Comparison of ENCODE assay signal across 16 cellular contexts in the genomic region with DNA sequence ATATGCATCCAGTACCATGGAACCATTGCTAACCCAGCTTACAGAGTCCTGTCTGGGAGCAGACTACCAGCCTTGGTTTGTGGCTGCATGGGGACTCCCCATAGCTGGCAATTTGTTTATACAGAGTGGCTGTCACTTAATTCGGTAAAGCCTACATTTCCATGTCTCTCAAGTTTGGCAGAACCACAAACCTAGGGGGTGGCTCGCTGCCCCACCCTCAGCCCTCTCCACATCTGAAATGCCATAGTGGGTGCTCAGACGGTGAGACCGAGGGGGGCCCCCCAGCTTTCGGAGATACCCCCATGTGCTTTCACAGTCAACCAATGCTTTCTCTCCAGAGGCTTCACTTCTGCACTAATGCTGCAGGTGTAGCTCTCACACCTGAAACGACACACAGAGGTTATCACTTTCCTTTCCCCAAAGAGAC.
DNase-seq lines count a peak whose midpoint lies in the region; ATAC-seq and TF ChIP-seq lines count a peak whose summit lies in the region.
"Had no signal": no experiment of that assay in that cellular context is flagged by ENCODE, and none has a peak within 500 bp of the region (broad histone marks: within the 10 kb centered on the region; RNA-seq: fewer than 3 reads in every experiment).

No MANE protein-coding gene starts in this region.

- ATAC-seq in GM19463 (IDR thresholded peaks at IDR 0.05; ENCODE audit: unreplicated experiment) (peak; percentile 62), T-cell (replicated peaks in 1 of 4) (peak; percentile 55 to 92 (median 64)), left lobe of liver (no peak)

- H4K20me1 ChIP-seq in osteoblast (ENCODE audit: insufficient read depth, low read length), result no peaks in the 10 kb centered on the region

- H2AFZ ChIP-seq in osteoblast (ENCODE audit: low read length), result no peak overlapping the region

- CTCF ChIA-PET in GM10248 (lab: Yijun Ruan, JAX), result interaction anchor here (0.9 to 1.8 kb wide), 4 partner anchors 11 to 270 kb away, joined by 3 to 9 read pairs (median 4); no protein-coding TSS in a partner anchor
- CTCF ChIA-PET in T-cell (lab: Charles Lee), result no interaction called here

- H3K36me3 ChIP-seq in osteoblast (ENCODE audit: insufficient read depth, low read length), result no peaks in the 10 kb centered on the region
- H3K36me3 ChIP-seq: ascending aorta, prostate gland had no signal

- H3K4me1 ChIP-seq in osteoblast (ENCODE audit: insufficient read depth, low read length), result peaks cover 4% of the 10 kb centered on the region
- H3K4me1 ChIP-seq: prostate gland had no signal

- H3K27me3 Mint-ChIP-seq in T-cell (no peaks in the 10 kb centered on the region), chondrocyte (ENCODE audit: low read depth) (no peaks in the 10 kb centered on the region)
- H3K27me3 Mint-ChIP-seq: stimulated activated naive CD8-positive, alpha-beta T cell treated with anti-CD3 and anti-CD28 coated beads, Interleukin-15, Interleukin-2, amounts not matched to agents 100 ng/mL and 50 ng/mL, for 24 hours had no signal

- DNase-seq in GM10248 (ENCODE audit: extremely low spot score), result peak; percentile 43
- peak in 22 of 34 experiments; percentile 2 to 55 (median 15) for DNase-seq in T-cell
- peak; percentile 6 for DNase-seq in left lobe of liver (ENCODE audit: low spot score)
- DNase-seq in chondrocyte (ENCODE audit: low spot score), result no peak
- DNase-seq in NCI-H748 (lab: John Stamatoyannopoulos, UW; ENCODE audit: unreplicated experiment), result no peak
- no peak for DNase-seq in NCI-H2227 (lab: John Stamatoyannopoulos, UW; ENCODE audit: unreplicated experiment)
- DNase-seq in osteoblast (ENCODE audit: insufficient read length, low spot score, missing footprints), result no peak
- DNase-seq: EL, foreskin melanocyte, MV-4-11, NCI-H510A treated with DMSO at 0.1 percent for 48 hours, T-helper 9 cell had no signal

- TF ChIP-seq CTCF in GM10248 (IDR thresholded peaks at IDR 0.05; ENCODE audit: control extremely low read depth, extremely low read depth, low read depth, missing control alignments), result no peak
- no peak for TF ChIP-seq CTCF in chondrocyte (IDR thresholded peaks at IDR 0.05)
- no peak for TF ChIP-seq CTCF in osteoblast (IDR thresholded peaks at IDR 0.05; ENCODE audit: extremely low read depth, low read depth, low read length)

- POLR2A ChIA-PET in GM10248 (lab: Yijun Ruan, JAX) (no interaction called here), T-cell (lab: Charles Lee) (no interaction called here)

- H3K4me3 Mint-ChIP-seq in T-cell (peak overlapping the region in 1 of 3 donors; percentile 17), chondrocyte (ENCODE audit: unreplicated experiment) (no peak overlapping the region)
- H3K4me3 Mint-ChIP-seq: stimulated activated naive CD8-positive, alpha-beta T cell treated with anti-CD3 and anti-CD28 coated beads, Interleukin-15, Interleukin-2, amounts not matched to agents 100 ng/mL and 50 ng/mL, for 24 hours had no signal

- no peaks in the 10 kb centered on the region for H3K9me3 ChIP-seq in osteoblast (ENCODE audit: low read depth, low read length)
- H3K9me3 ChIP-seq: ascending aorta, prostate gland had no signal

- H3K36me3 Mint-ChIP-seq in T-cell (no peaks in the 10 kb centered on the region), chondrocyte (ENCODE audit: low read depth) (no peaks in the 10 kb centered on the region)

- no peak overlapping the region for H3K27ac ChIP-seq in osteoblast (ENCODE audit: low read depth, low read length)
- H3K27ac ChIP-seq: ascending aorta, prostate gland had no signal

- H3K4me2 ChIP-seq in osteoblast (ENCODE audit: insufficient read depth, low read length), result no peak overlapping the region

- no peaks in the 10 kb centered on the region for H3K27me3 ChIP-seq in osteoblast (ENCODE audit: insufficient read depth, low read length)
- H3K27me3 ChIP-seq: ascending aorta had no signal

- peaks cover 0 to 9% (median 8%) of the 10 kb centered on the region in 3 donors for H3K4me1 Mint-ChIP-seq in T-cell
- no peaks in the 10 kb centered on the region for H3K4me1 Mint-ChIP-seq in chondrocyte (ENCODE audit: low read depth)

- no peak overlapping the region for H3K27ac Mint-ChIP-seq in T-cell
- no peak overlapping the region for H3K27ac Mint-ChIP-seq in chondrocyte (ENCODE audit: unreplicated experiment)
- H3K27ac Mint-ChIP-seq: stimulated activated naive CD8-positive, alpha-beta T cell treated with anti-CD3 and anti-CD28 coated beads, Interleukin-15, Interleukin-2, amounts not matched to agents 100 ng/mL and 50 ng/mL, for 24 hours had no signal

- H3K79me2 ChIP-seq in osteoblast (ENCODE audit: insufficient read depth, low read length), result no peaks in the 10 kb centered on the region

- no peak overlapping the region for H3K4me3 ChIP-seq in osteoblast (ENCODE audit: insufficient read depth, low read length)
- H3K4me3 ChIP-seq: ascending aorta, prostate gland had no signal

- H3K9me3 Mint-ChIP-seq in T-cell (no peaks in the 10 kb centered on the region), chondrocyte (ENCODE audit: low read depth) (no peaks in the 10 kb centered on the region)
- H3K9me3 Mint-ChIP-seq: stimulated activated naive CD8-positive, alpha-beta T cell treated with anti-CD3 and anti-CD28 coated beads, Interleukin-15, Interleukin-2, amounts not matched to agents 100 ng/mL and 50 ng/mL, for 24 hours had no signal

Comparison
In these comparisons a context has a peak if more than half of its experiments do, and no peak if none do; other contexts are left out.
1. DNase-seq: peak in GM10248 (single experiment), T-cell (22 of 34) and left lobe of liver (single experiment); none in chondrocyte (single experiment), NCI-H748 (single experiment), NCI-H2227 (single experiment) and osteoblast (single experiment).